Comparison of ENCODE assay signal across 28 cellular contexts in genomic region chr17:7026471-7027115, GRCh38. TPM values are rescaled to one million over a fixed set of nuclear protein-coding genes. Genes with fewer than 3 reads are reported as not detected.
"Had no signal": no experiment of that assay in that cellular context is flagged by ENCODE, and none has a peak within 500 bp of the region (broad histone marks: within the 10 kb centered on the region; RNA-seq: fewer than 3 reads in every experiment).

No MANE protein-coding gene starts in this region.

- H3K9me3 ChIP-seq: adrenal gland, breast epithelium, esophagus squamous epithelium, mucosa of descending colon, sigmoid colon, thyroid gland had no signal

- H3K27ac Mint-ChIP-seq: neural progenitor cell; T-helper 1 cell treated with Interleukin-12 subunit alpha and Interleukin-12 subunit beta and Interleukin-4 antibody, amounts not matched to agents 30 μg/mL and 1 μg/mL, for 36 hours had no signal

- H3K4me3 ChIP-seq: adrenal gland, breast epithelium, esophagus squamous epithelium, mucosa of descending colon, neural progenitor cell, sigmoid colon, thyroid gland had no signal

- H3K9me3 Mint-ChIP-seq: T-helper 1 cell treated with Interleukin-12 subunit alpha and Interleukin-12 subunit beta and Interleukin-4 antibody, amounts not matched to agents 30 μg/mL and 1 μg/mL, for 36 hours had no signal

- H3K36me3 ChIP-seq: adrenal gland, breast epithelium, esophagus squamous epithelium, neural progenitor cell, sigmoid colon, thyroid gland had no signal

- H3K27me3 Mint-ChIP-seq: naive B cell had no signal

- H3K4me1 ChIP-seq: breast epithelium had no signal

- H3K4me3 Mint-ChIP-seq: naive B cell; neural progenitor cell; T-helper 1 cell treated with Interleukin-12 subunit alpha and Interleukin-12 subunit beta and Interleukin-4 antibody, amounts not matched to agents 30 μg/mL and 1 μg/mL, for 36 hours had no signal

- H3K36me3 Mint-ChIP-seq: naive B cell, neural progenitor cell had no signal

- H3K27ac ChIP-seq: adrenal gland, neural progenitor cell, VCaP had no signal

- H2AFZ ChIP-seq: neural progenitor cell had no signal

- DNase-seq: activated CD4-positive, CD25-positive, alpha-beta regulatory T cell treated with anti-CD3 and anti-CD28 coated beads, Interleukin-2, amount 50 U/mL, for 72 hours; activated CD8-positive, alpha-beta memory T cell treated with anti-CD3 and anti-CD28 coated beads for 24 hours; activated CD8-positive, alpha-beta memory T cell treated with anti-CD3 and anti-CD28 coated beads, Interleukin-2, amount 50 U/mL, for 48 hours; activated effector memory CD4-positive, alpha-beta T cell treated with anti-CD3 and anti-CD28 coated beads, Interleukin-2, amount 50 U/mL, for 16 hours; activated naive CD4-positive, alpha-beta T cell treated with anti-CD3 and anti-CD28 coated beads, Interleukin-2, amount 50 U/mL, for 16 hours; activated T-cell treated with anti-CD3 and anti-CD28 coated beads, Interleukin-2, amount 50 U/mL, for 48 hours; adrenal gland; cerebellar nuclear complex; effector CD8-positive, alpha-beta T cell; esophagus squamous epithelium; hypothalamus; mesenchymal stem cell; mucosa of descending colon; naive B cell; sigmoid colon; stimulated activated naive CD4-positive, alpha-beta T cell; thyroid gland had no signal

- H3K27me3 ChIP-seq: adrenal gland, breast epithelium, thyroid gland had no signal

- H3K4me2 ChIP-seq: neural progenitor cell had no signal

- ATAC-seq: left lobe of liver, mucosa of descending colon had no signal

RNA-seq across cellular contexts. Expression of gene BCL6B, which starts 3.7 kb away (rescaled TPM):
- total RNA-seq: astrocyte, osteocyte had no signal
- polyA plus RNA-seq: keratinocyte had no signal

RNA-seq across cellular contexts. Expression of gene SLC16A11, which starts 17.3 kb away (rescaled TPM):
- total RNA-seq: astrocyte had no signal
- polyA plus RNA-seq: keratinocyte had no signal

RNA-seq across cellular contexts. Expression of gene ALOX12, which starts 30.7 kb away (rescaled TPM):
- total RNA-seq: astrocyte, breast epithelium, glomerular endothelial cell, left lobe of liver, osteocyte, pulmonary artery endothelial cell, sigmoid colon, subcutaneous adipose tissue, thyroid gland had no signal
- polyA plus RNA-seq: sigmoid colon had no signal
